Comparison of ENCODE assay signal across 20 cellular contexts in genomic region chr11:112997829-112998228, GRCh38. TPM values are rescaled to one million over a fixed set of nuclear protein-coding genes. Genes with fewer than 3 reads are reported as not detected.
DNase-seq lines count a peak whose midpoint lies in the region; ATAC-seq and TF ChIP-seq lines count a peak whose summit lies in the region.
"Had no signal": no experiment of that assay in that cellular context is flagged by ENCODE, and none has a peak within 500 bp of the region (broad histone marks: within the 10 kb centered on the region; RNA-seq: fewer than 3 reads in every experiment).

No MANE protein-coding gene starts in this region.

- no peak overlapping the region for H3K27ac Mint-ChIP-seq in WTC11
- no peak overlapping the region for H3K27ac Mint-ChIP-seq in activated CD8-positive, alpha-beta memory T cell treated with anti-CD3 and anti-CD28 coated beads, Interleukin-2, amount 10 ng/mL, durations not matched to agents 7 days and 5 days
- H3K27ac Mint-ChIP-seq: IgD-negative memory B cell had no signal

- peaks cover 14% of the 10 kb centered on the region for H3K4me1 Mint-ChIP-seq in WTC11
- no peaks in the 10 kb centered on the region for H3K4me1 Mint-ChIP-seq in activated CD8-positive, alpha-beta memory T cell treated with anti-CD3 and anti-CD28 coated beads, Interleukin-2, amount 10 ng/mL, durations not matched to agents 7 days and 5 days
- H3K4me1 Mint-ChIP-seq: CD4-positive, CD25-positive, alpha-beta regulatory T cell; IgD-negative memory B cell had no signal

- peaks cover 4% of the 10 kb centered on the region for H3K9me3 Mint-ChIP-seq in WTC11
- no peaks in the 10 kb centered on the region for H3K9me3 Mint-ChIP-seq in activated CD8-positive, alpha-beta memory T cell treated with anti-CD3 and anti-CD28 coated beads, Interleukin-2, amount 10 ng/mL, durations not matched to agents 7 days and 5 days (ENCODE audit: low read depth)

- H3K4me3 Mint-ChIP-seq in WTC11 = no peak overlapping the region
- H3K4me3 Mint-ChIP-seq in activated CD8-positive, alpha-beta memory T cell treated with anti-CD3 and anti-CD28 coated beads, Interleukin-2, amount 10 ng/mL, durations not matched to agents 7 days and 5 days = no peak overlapping the region
- H3K4me3 Mint-ChIP-seq: CD4-positive, CD25-positive, alpha-beta regulatory T cell; IgD-negative memory B cell had no signal

- no peak for DNase-seq in left ventricle myocardium superior
- no peak for DNase-seq in cardiac septum (ENCODE audit: low spot score)
- DNase-seq in WTC11 (ENCODE audit: low spot score) = no peak
- peak; percentile 36 for DNase-seq in left kidney (ENCODE audit: low read depth, low spot score)
- DNase-seq in activated CD8-positive, alpha-beta memory T cell treated with anti-CD3 and anti-CD28 coated beads, Interleukin-2, amount 10 ng/mL, durations not matched to agents 7 days and 5 days = no peak
- no peak for DNase-seq in medulla oblongata (ENCODE audit: extremely low spot score)
- DNase-seq: ACHN; Caco-2; CD4-positive, CD25-positive, alpha-beta regulatory T cell; DMS53; HCEC 1CT; Kasumi-1; MV-4-11; NCI-H1417; NCI-H1930; NCI-H2171; NCI-H446 had no signal

- CTCF ChIA-PET in WTC11 (lab: Charles Lee) = no interaction called here
- CTCF ChIA-PET in activated CD8-positive, alpha-beta memory T cell treated with anti-CD3 and anti-CD28 coated beads, Interleukin-2, amount 10 ng/mL, durations not matched to agents 7 days and 5 days (lab: Charles Lee) = no interaction called here

- no peak for TF ChIP-seq CTCF in WTC11 (IDR thresholded peaks at IDR 0.05)

- no peaks in the 10 kb centered on the region; the same call in 1 of the 2 replicates for H3K36me3 Mint-ChIP-seq in WTC11
- no peaks in the 10 kb centered on the region for H3K36me3 Mint-ChIP-seq in activated CD8-positive, alpha-beta memory T cell treated with anti-CD3 and anti-CD28 coated beads, Interleukin-2, amount 10 ng/mL, durations not matched to agents 7 days and 5 days
- H3K36me3 Mint-ChIP-seq: IgD-negative memory B cell had no signal

- intact Hi-C loops in left ventricle myocardium superior (cut with micrococcal nuclease) (no loop called here), cardiac septum (cut with DNase I) (no loop called here)

- no peaks in the 10 kb centered on the region; the same call in 1 of the 2 replicates for H3K27me3 Mint-ChIP-seq in WTC11 (ENCODE audit: low read depth)
- H3K27me3 Mint-ChIP-seq in activated CD8-positive, alpha-beta memory T cell treated with anti-CD3 and anti-CD28 coated beads, Interleukin-2, amount 10 ng/mL, durations not matched to agents 7 days and 5 days = peaks cover 9% of the 10 kb centered on the region
- H3K27me3 Mint-ChIP-seq: CD4-positive, CD25-positive, alpha-beta regulatory T cell had no signal

- ATAC-seq in left ventricle myocardium superior (peak; percentile 49), WTC11 (peak; percentile 79), HG03095 (IDR thresholded peaks at IDR 0.05; ENCODE audit: unreplicated experiment) (no peak)
- no peak for ATAC-seq in activated CD8-positive, alpha-beta memory T cell treated with anti-CD3 and anti-CD28 coated beads, Interleukin-2, amount 10 ng/mL, durations not matched to agents 7 days and 5 days
- ATAC-seq: Panc1 had no signal

- POLR2A ChIA-PET in WTC11 (lab: Charles Lee) = no interaction called here

TF ChIP-seq in WTC11, 78 proteins besides CTCF, POLR2A, EP300 and RAD21:
- TF ChIP-seq ELF4 (CRISPR knock-in tag; IDR thresholded peaks at IDR 0.05; ENCODE audit: low read depth) (no peak), SMAD4 (CRISPR knock-in tag; IDR thresholded peaks at IDR 0.05) (no peak), MLX (CRISPR knock-in tag; IDR thresholded peaks at IDR 0.05) (no peak), NFATC4 (CRISPR knock-in tag; IDR thresholded peaks at IDR 0.05) (no peak), GABPB1 (CRISPR knock-in tag; IDR thresholded peaks at IDR 0.05) (no peak), HMGA2 (CRISPR knock-in tag; IDR thresholded peaks at IDR 0.05) (no peak), ZNF423 (CRISPR knock-in tag; IDR thresholded peaks at IDR 0.05) (no peak), CBFB (CRISPR knock-in tag; IDR thresholded peaks at IDR 0.05; ENCODE audit: low read depth) (no peak)
- TF ChIP-seq, protein P1, sequence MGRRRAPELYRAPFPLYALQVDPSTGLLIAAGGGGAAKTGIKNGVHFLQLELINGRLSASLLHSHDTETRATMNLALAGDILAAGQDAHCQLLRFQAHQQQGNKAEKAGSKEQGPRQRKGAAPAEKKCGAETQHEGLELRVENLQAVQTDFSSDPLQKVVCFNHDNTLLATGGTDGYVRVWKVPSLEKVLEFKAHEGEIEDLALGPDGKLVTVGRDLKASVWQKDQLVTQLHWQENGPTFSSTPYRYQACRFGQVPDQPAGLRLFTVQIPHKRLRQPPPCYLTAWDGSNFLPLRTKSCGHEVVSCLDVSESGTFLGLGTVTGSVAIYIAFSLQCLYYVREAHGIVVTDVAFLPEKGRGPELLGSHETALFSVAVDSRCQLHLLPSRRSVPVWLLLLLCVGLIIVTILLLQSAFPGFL (CRISPR knock-in tag; IDR thresholded peaks at IDR 0.05; ENCODE audit: borderline replicate concordance) = no peak

RNA-seq across cellular contexts. Expression of gene NCAM1, which starts 36.6 kb away (rescaled TPM):
- total RNA-seq in left ventricle myocardium superior (244 TPM), cardiac septum (472 TPM), WTC11 (2021) (5.4 to 5.9 TPM (median 5.5 TPM) in 3 replicates)
- 1 to 10 TPM; 1.8 to 4.1 TPM for total RNA-seq in activated CD8-positive, alpha-beta memory T cell treated with anti-CD3 and anti-CD28 coated beads, Interleukin-2, amount 10 ng/mL, durations not matched to agents 7 days and 5 days

Comparison
In these comparisons a context has a peak if more than half of its experiments do, and no peak if none do; other contexts are left out.
1. ATAC-seq: peak in left ventricle myocardium superior (single experiment) and WTC11 (single experiment); none in activated CD8-positive, alpha-beta memory T cell treated with anti-CD3 and anti-CD28 coated beads, Interleukin-2, amount 10 ng/mL, durations not matched to agents 7 days and 5 days (single experiment) and HG03095 (single experiment).
2. RNA of gene NCAM1, which starts 36.6 kb away (total RNA-seq): 472 TPM in cardiac septum (single experiment) and 244 TPM in left ventricle myocardium superior (single experiment); 5.4 to 5.9 TPM in WTC11 and 1.8 to 4.1 TPM in activated CD8-positive, alpha-beta memory T cell treated with anti-CD3 and anti-CD28 coated beads, Interleukin-2, amount 10 ng/mL, durations not matched to agents 7 days and 5 days; every median in the first group is over 10 times any median in the second.